Comparison of ENCODE assay signal across 8 cellular contexts in the genomic region with DNA sequence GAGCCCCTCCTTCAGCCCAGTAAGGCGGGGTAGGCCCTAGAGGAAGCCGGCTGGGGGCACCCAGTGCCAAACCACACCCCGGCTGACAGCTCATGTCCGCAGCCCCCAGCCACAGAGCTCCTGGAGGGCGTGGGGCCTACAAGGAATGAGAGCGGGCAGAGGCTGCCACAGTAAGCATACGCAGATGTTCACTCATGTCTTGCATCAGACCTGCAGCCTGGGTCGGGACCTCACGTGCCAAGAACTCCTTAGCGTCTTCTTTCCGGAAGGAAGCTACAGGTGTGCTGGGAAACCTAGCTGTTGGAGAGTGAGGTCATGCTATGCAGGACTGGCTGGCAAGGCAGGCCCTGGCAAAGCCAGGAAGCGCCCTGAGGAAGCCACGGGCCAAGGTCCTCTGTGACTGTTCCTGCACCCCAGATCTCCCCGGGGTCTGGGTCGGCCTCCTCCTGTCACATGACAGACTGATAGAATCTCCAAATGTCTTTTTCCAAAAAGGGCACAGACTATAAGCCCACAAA. TPM values are rescaled to one million over a fixed set of nuclear protein-coding genes. Genes with fewer than 3 reads are reported as not detected.
DNase-seq lines count a peak whose midpoint lies in the region; ATAC-seq and TF ChIP-seq lines count a peak whose summit lies in the region.

No MANE protein-coding gene starts in this region.

- H3K9me3 ChIP-seq in breast epithelium (no peaks in the 10 kb centered on the region), mucosa of rectum (ENCODE audit: control insufficient read depth in 2 of 2, low read length in 2 of 2) (no peaks in the 10 kb centered on the region)

- DNase-seq in EL, result peak; percentile 60
- peak; percentile 83 for DNase-seq in NCI-H2029 (lab: John Stamatoyannopoulos, UW)
- DNase-seq in breast epithelium (ENCODE audit: low spot score in 2 of 2), result peak in 1 of 2 donors; percentile 75
- DNase-seq in middle frontal gyrus (ENCODE audit: extremely low spot score, low spot score), result no peak
- DNase-seq in AG08396 (ENCODE audit: low spot score), result no peak
- DNase-seq in 8988T, result no peak

- no peaks in the 10 kb centered on the region for H3K36me3 ChIP-seq in breast epithelium
- peaks cover 0 to 2% of the 10 kb centered on the region in 2 donors for H3K36me3 ChIP-seq in mucosa of rectum (ENCODE audit: control insufficient read depth in 2 of 2, insufficient read depth in 2 of 2, low read length in 2 of 2)

- no peak for ATAC-seq in GM18870 (IDR thresholded peaks at IDR 0.05; ENCODE audit: unreplicated experiment)

- TF ChIP-seq CTCF in breast epithelium (IDR thresholded peaks at IDR 0.05), result no peak

- intact Hi-C loops in breast epithelium (cut with DNase I; ENCODE audit: low total_unique reads), result loop anchor here (5.0 kb wide), 1 partner anchor 1801 kb away; no protein-coding TSS in a partner anchor

- no peaks in the 10 kb centered on the region for H3K27me3 ChIP-seq in breast epithelium
- H3K27me3 ChIP-seq in mucosa of rectum (ENCODE audit: control insufficient read depth in 2 of 2, insufficient read depth in 2 of 2, low read length in 2 of 2), result no peaks in the 10 kb centered on the region

- peak overlapping the region; percentile 59 to 92 for H3K27ac ChIP-seq in breast epithelium
- H3K27ac ChIP-seq in mucosa of rectum (ENCODE audit: low read depth in 2 of 2, low read length in 2 of 2), result peak overlapping the region; percentile 84 to 85

- peaks cover 13 to 30% of the 10 kb centered on the region in 2 donors for H3K4me1 ChIP-seq in breast epithelium
- peaks cover 39 to 43% of the 10 kb centered on the region in 2 donors for H3K4me1 ChIP-seq in mucosa of rectum (ENCODE audit: control insufficient read depth in 2 of 2, insufficient read depth in 2 of 2, low read length in 2 of 2)

- no peak for TF ChIP-seq POLR2A in breast epithelium (IDR thresholded peaks at IDR 0.05)

- H3K9ac ChIP-seq in mucosa of rectum (ENCODE audit: low read depth in 1 of 2, low read length in 2 of 2), result peak overlapping the region; percentile 93 to 95

- peak overlapping the region; percentile 87 to 96 (median 87) for H3K4me3 ChIP-seq in breast epithelium
- H3K4me3 ChIP-seq in mucosa of rectum (ENCODE audit: low read length in 2 of 2), result peak overlapping the region; percentile 81 to 84

RNA-seq across cellular contexts. Expression of a gene that starts 1.6 kb away (rescaled TPM):
- total RNA-seq in breast epithelium, result 10 to 100 TPM; 16.0 to 25.2 (median 22.2) TPM

RNA-seq across cellular contexts. Expression of a gene that starts 11.5 kb away (rescaled TPM):
- total RNA-seq in breast epithelium, result not detected

RNA-seq across cellular contexts. Expression of a gene that starts 18.3 kb away (rescaled TPM):
- total RNA-seq in breast epithelium, result 1 to 10 TPM in 1 of 3 donors, under 1 TPM in 2; 0.44 to 2.0 (median 0.64) TPM

RNA-seq across cellular contexts. Expression of a gene that starts 18.6 kb away (rescaled TPM):
- 10 to 100 TPM; 31.5 to 58.3 (median 38.9) TPM for total RNA-seq in breast epithelium

RNA-seq across cellular contexts. Expression of a gene that starts 24.1 kb away (rescaled TPM):
- total RNA-seq in breast epithelium, result 10 to 100 TPM; 15.7 to 18.1 (median 17.9) TPM

Comparison
In these comparisons a context has a peak if more than half of its experiments do, and no peak if none do; other contexts are left out.
1. DNase-seq: peak in EL (single experiment) and NCI-H2029 (single experiment); none in middle frontal gyrus (single experiment), AG08396 (single experiment) and 8988T (single experiment).